ENCODE assay signal across 8 cellular contexts in the genomic region with DNA sequence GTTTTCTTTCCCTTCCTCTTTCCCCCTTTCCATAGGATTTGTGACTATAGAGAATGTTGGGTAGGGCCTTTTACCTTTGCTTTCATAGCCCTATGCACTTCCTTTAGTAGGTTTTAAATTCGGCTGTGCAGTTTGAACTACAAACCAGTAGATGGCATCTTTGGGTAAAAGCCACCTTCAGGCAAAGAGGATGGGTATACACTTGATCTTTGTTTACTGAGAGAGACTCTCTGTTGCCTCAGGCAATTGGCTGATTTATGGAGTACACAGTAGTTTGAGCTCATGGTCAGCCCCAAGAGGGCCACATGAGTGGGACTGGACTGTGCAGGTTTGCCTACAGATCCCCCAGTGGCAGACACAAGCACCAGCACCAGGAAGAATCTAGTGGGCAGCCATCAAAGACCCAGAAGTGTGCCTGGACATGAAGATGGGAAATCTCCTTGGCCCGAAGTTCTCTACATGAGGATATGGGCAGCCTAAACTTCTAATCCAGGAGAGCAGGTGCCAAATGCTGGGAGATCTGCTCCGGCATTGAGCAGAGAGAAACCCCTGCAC.
DNase-seq lines count a peak whose midpoint lies in the region; ATAC-seq, FAIRE-seq and TF ChIP-seq lines count a peak whose summit lies in the region.

No MANE protein-coding gene starts in this region.

- no peaks in the 10 kb centered on the region for H3F3A ChIP-seq in neural cell (ENCODE audit: insufficient read depth, low read length, poor library complexity, severe bottlenecking)

- no peaks in the 10 kb centered on the region for H3K9me2 ChIP-seq in neural cell (ENCODE audit: insufficient read depth, low read length)

- H3K27ac ChIP-seq in neural cell (ENCODE audit: low read length), result no peak overlapping the region
- H3K27ac ChIP-seq in tibial artery, result no peak overlapping the region

- no peak overlapping the region for H3K9ac ChIP-seq in neural cell (ENCODE audit: low read length)

- H3K27me3 ChIP-seq in neural cell (ENCODE audit: insufficient read depth, low read depth, low read length) (no peaks in the 10 kb centered on the region), tibial artery (no peaks in the 10 kb centered on the region)

- H3K4me2 ChIP-seq in neural cell (ENCODE audit: low read length), result no peak overlapping the region

- TF ChIP-seq CTCF in neural cell (IDR thresholded peaks at IDR 0.05; ENCODE audit: poor library complexity, severe bottlenecking) (peak; percentile 40), tibial artery (IDR thresholded peaks at IDR 0.05) (no peak)

- no peak overlapping the region for H2AFZ ChIP-seq in neural cell (ENCODE audit: low read depth, low read length)

- H4K20me1 ChIP-seq in neural cell (ENCODE audit: insufficient read depth), result no peaks in the 10 kb centered on the region

- FAIRE-seq in HTR-8/SVneo (lab: Jason Lieb, UNC), result no peak

- no peaks in the 10 kb centered on the region for H3K4me1 ChIP-seq in tibial artery

- no peaks in the 10 kb centered on the region for H3K79me2 ChIP-seq in neural cell (replicated peaks; ENCODE audit: insufficient read depth, low read length)

- H3K9me3 ChIP-seq in neural cell (ENCODE audit: low read length) (no peaks in the 10 kb centered on the region), tibial artery (no peaks in the 10 kb centered on the region)

- peak; percentile 34 for TF ChIP-seq RAD21 in neural cell (conservative IDR thresholded peaks at IDR 0.05)

- ATAC-seq in GM18867 (IDR thresholded peaks at IDR 0.05; ENCODE audit: unreplicated experiment), result peak; percentile 78
- no peak for ATAC-seq in HG03196 (IDR thresholded peaks at IDR 0.05; ENCODE audit: unreplicated experiment)

- no peaks in the 10 kb centered on the region for H3K36me3 ChIP-seq in neural cell (ENCODE audit: insufficient read depth, low read length)
- H3K36me3 ChIP-seq in tibial artery, result no peaks in the 10 kb centered on the region

- TF ChIP-seq EP300 in neural cell (conservative IDR thresholded peaks at IDR 0.05; ENCODE audit: poor library complexity, severe bottlenecking), result no peak

- no peak overlapping the region for H3K4me3 ChIP-seq in neural cell (ENCODE audit: low read length)
- no peak overlapping the region for H3K4me3 ChIP-seq in tibial artery

- intact Hi-C loops in tibial artery (cut with DNase I; ENCODE audit: low total_unique reads), result no loop called here

- DNase-seq in NCI-H1436 (lab: John Stamatoyannopoulos, UW) (peak; percentile 51), UCSD-AML1 (lab: John Stamatoyannopoulos, UW; ENCODE audit: unreplicated experiment) (peak; percentile 8), HTR-8/SVneo (ENCODE audit: insufficient read length, low spot score) (no peak), activated gamma-delta T cell treated with Interleukin-2 at 50 U/mL for 16 hours (no peak), tibial artery (no peak)

TF ChIP-seq in neural cell, 6 proteins besides CTCF, POLR2A, EP300 and RAD21:
- TF ChIP-seq SMC3 (conservative IDR thresholded peaks at IDR 0.05; ENCODE audit: poor library complexity) (peak; percentile 17), REST (IDR thresholded peaks at IDR 0.05; ENCODE audit: borderline replicate concordance) (no peak)

Comparison
In these comparisons a context has a peak if more than half of its experiments do, and no peak if none do; other contexts are left out.
1. DNase-seq: peak in NCI-H1436 (single experiment) and UCSD-AML1 (single experiment); none in HTR-8/SVneo (single experiment), activated gamma-delta T cell treated with Interleukin-2 at 50 U/mL for 16 hours (single experiment) and tibial artery (0 of 2).